ENCODE assay signal across 1 cellular context in the genomic region with DNA sequence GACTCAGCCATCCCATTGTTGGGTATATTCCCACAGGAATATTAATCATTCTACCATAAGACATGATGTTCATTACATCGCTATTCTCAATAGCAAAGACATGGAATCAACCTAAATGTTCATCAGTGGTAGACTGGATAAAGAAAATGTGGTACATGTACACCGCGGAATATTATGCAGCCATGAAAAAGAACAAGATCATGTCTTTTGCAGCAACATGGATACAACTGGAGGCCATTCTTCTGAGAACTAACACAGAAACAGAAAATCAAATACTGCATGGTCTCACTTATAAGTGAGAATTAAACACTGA. TPM values are rescaled to one million over a fixed set of nuclear protein-coding genes. Genes with fewer than 3 reads are reported as not detected.
"Had no signal": no experiment of that assay in that cellular context is flagged by ENCODE, and none has a peak within 500 bp of the region (broad histone marks: within the 10 kb centered on the region; RNA-seq: fewer than 3 reads in every experiment).

No MANE protein-coding gene starts in this region.

RNA-seq across cellular contexts. Expression of a gene that starts 40.0 kb away (rescaled TPM):
- polyA plus RNA-seq: naive thymus-derived CD8-positive, alpha-beta T cell had no signal
